In the genomic region with DNA sequence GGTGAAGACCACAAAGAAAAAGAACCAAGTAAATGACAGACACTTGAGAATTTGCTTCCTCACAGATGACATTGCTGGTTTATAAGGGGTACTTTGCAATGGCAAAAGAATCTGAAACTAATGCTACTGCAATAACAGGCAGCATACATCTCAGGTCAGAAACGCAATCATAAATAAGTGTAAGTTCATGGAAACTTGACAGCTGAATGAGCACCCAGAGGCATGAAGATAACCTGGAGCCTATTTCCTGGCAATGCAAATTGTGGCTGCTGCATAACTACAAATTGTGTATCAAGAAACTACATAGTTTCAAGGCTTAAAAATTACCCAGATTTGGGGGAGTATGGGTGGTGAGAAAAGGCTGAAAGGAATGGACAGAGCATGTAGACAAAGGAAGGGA, we compare ENCODE assay signal across 1 cellular context.
TF ChIP-seq lines count a peak whose summit lies in the region.

No MANE protein-coding gene starts in this region.

TF ChIP-seq in GM12878, 131 proteins besides CTCF, POLR2A, EP300 and RAD21:
- TF ChIP-seq GABPA (IDR thresholded peaks at IDR 0.05; ENCODE audit: low read depth) (no peak), IRF4 (IDR thresholded peaks at IDR 0.05; ENCODE audit: low read depth, low read length) (no peak), MTA3 (IDR thresholded peaks at IDR 0.05; ENCODE audit: borderline replicate concordance, low read length) (no peak), CEBPB (IDR thresholded peaks at IDR 0.05; ENCODE audit: borderline replicate concordance in 1 of 2, low read depth in 2 of 2, low read length in 2 of 2) (no peak)
